18 cellular contexts compared by ENCODE assay signal in genomic region chr7:124914298-124914697, GRCh38.
A peak's percentile ranks its signal among the peaks of the same experiment; 100 is the strongest.
DNase-seq lines count a peak whose midpoint lies in the region; ATAC-seq lines count a peak whose summit lies in the region.
"Had no signal": no experiment of that assay in that cellular context is flagged by ENCODE, and none has a peak within 500 bp of the region (broad histone marks: within the 10 kb centered on the region; RNA-seq: fewer than 3 reads in every experiment).

No MANE protein-coding gene starts in this region.

- peak; percentile 47 for ATAC-seq in GM18517 (IDR thresholded peaks at IDR 0.05; ENCODE audit: unreplicated experiment)
- ATAC-seq in GM21360 (IDR thresholded peaks at IDR 0.05; ENCODE audit: unreplicated experiment): peak; percentile 61
- peak; percentile 43 for ATAC-seq in HG02642 (IDR thresholded peaks at IDR 0.05; ENCODE audit: poor library complexity, unreplicated experiment)
- ATAC-seq in HG03442 (IDR thresholded peaks at IDR 0.05; ENCODE audit: unreplicated experiment): peak; percentile 40
- ATAC-seq: activated CD4-positive, CD25-positive, alpha-beta regulatory T cell treated with anti-CD3 and anti-CD28 coated beads, Interleukin-2, amount 50 U/mL, for 24 hours; heart right ventricle; lower lobe of right lung had no signal

- no peak for DNase-seq in T-helper 9 cell
- DNase-seq in activated CD8-positive, alpha-beta memory T cell treated with anti-CD3 and anti-CD28 coated beads, Interleukin-2, amount 50 U/mL, for 4 hours: no peak
- DNase-seq in DMS79 treated with DMSO at 0.1 percent for 48 hours (lab: John Stamatoyannopoulos, UW): no peak
- DNase-seq in DMS153 treated with DMSO at 0.1 percent for 48 hours (lab: John Stamatoyannopoulos, UW; ENCODE audit: unreplicated experiment): no peak
- DNase-seq: activated effector memory CD4-positive, alpha-beta T cell treated with Interleukin-2 at 50 U/mL for 16 hours; amygdala; central memory CD4-positive, alpha-beta T cell; heart right ventricle; lower lobe of right lung; NCI-H2171; NCI-H748 treated with DMSO at 0.1 percent for 48 hours; PC-9; T1000 had no signal
